Comparison of ENCODE assay signal across 9 cellular contexts in the genomic region with DNA sequence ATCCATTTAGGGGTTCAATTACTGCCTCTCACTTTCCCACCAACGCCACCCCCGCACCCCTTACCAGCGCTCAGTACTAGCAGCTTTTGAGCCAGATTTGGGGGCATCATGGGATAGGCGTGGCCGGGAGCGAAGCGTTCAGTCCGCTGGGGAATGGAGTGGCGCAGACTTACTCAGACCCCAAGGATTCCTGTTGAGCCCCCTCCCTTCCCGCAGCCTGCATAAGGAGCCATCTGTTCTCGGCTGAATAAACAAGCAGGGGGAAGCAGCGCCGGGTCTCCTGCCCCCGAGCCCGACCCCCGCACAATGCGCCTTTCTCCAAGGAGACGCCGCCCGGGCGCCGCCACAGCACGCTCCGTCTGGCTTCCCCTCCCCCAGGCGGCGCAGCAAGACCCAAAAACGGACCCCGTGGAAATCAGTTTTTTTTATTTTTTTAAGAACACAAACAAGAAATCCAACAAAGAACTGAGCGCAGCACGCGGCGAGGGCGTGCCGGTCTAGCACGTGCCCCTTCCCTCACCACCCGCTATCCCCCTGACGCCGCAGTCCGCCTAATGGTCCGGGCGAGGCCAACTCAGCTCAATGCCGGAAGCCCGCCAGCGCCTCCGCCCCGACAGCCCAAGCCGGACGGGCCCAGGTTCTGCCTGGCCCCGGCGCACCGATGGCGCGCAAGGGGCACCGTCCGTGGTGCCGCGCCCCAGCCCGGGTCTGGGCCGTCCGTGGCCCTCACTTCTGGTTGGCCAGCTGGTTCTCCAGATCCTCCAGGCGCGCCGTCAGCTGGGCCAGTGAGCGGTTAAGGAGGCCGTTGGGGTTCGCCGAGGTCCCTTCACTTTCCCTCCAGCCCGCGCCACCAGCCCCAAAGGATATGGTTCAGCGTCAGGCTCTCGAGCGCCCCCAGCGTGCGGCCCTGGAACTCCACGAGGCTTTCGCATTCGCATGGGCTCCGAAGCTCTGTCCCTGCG. TPM values are rescaled to one million over a fixed set of nuclear protein-coding genes. Genes with fewer than 3 reads are reported as not detected.
DNase-seq lines count a peak whose midpoint lies in the region; ATAC-seq and TF ChIP-seq lines count a peak whose summit lies in the region.
"Had no signal": no experiment of that assay in that cellular context is flagged by ENCODE, and none has a peak within 500 bp of the region (broad histone marks: within the 10 kb centered on the region; RNA-seq: fewer than 3 reads in every experiment).

No MANE protein-coding gene starts in this region.

- no peaks in the 10 kb centered on the region for H3K36me3 ChIP-seq in fibroblast of lung (ENCODE audit: control insufficient read depth, insufficient read depth, low read length)
- no peaks in the 10 kb centered on the region for H3K36me3 ChIP-seq in naive thymus-derived CD4-positive, alpha-beta T cell (ENCODE audit: control insufficient read depth in 2 of 3, insufficient read depth in 3 of 3, low read length in 3 of 3)

- no peak overlapping the region for H3K27ac ChIP-seq in fibroblast of lung (ENCODE audit: insufficient read depth, low read length)
- H3K27ac ChIP-seq in naive thymus-derived CD4-positive, alpha-beta T cell (ENCODE audit: low read depth, low read length) = no peak overlapping the region

- no peaks in the 10 kb centered on the region for H4K20me1 ChIP-seq in fibroblast of lung (ENCODE audit: control insufficient read depth, extremely low read depth, insufficient read depth, low read length)

- H3K27me3 ChIP-seq in fibroblast of lung (ENCODE audit: control insufficient read depth, insufficient read depth, low read length) = peaks cover 13% of the 10 kb centered on the region
- H3K27me3 ChIP-seq in naive thymus-derived CD4-positive, alpha-beta T cell (ENCODE audit: control insufficient read depth in 2 of 2, insufficient read depth in 2 of 2, low read length in 2 of 2) = peaks cover 0 to 10% of the 10 kb centered on the region in 2 donors

- DNase-seq in ELR (ENCODE audit: low read depth) (peak; percentile 89), HPDE6-E6E7 (ENCODE audit: extremely low spot score) (peak; percentile 96), OCI-M1 (lab: John Stamatoyannopoulos, UW) (peak; percentile 89), activated T-helper 1 cell treated with Interleukin-2 at 50 U/mL for 16 hours (ENCODE audit: low read depth) (peak; percentile 64), fibroblast of lung (ENCODE audit: low read depth in 2 of 2) (peak; percentile 52 to 67)
- peak; percentile 33 to 89 (median 68) for DNase-seq in naive thymus-derived CD4-positive, alpha-beta T cell
- DNase-seq in stimulated activated effector memory CD8-positive, alpha-beta T cell treated with anti-CD3 and anti-CD28 coated beads, Interleukin-12 subunit alpha, Interleukin-12 subunit beta, amount 100 ng/mL, for 72 hours (ENCODE audit: low spot score in 2 of 2) = peak; percentile 90 to 96

- H3K4me2 ChIP-seq in fibroblast of lung (ENCODE audit: extremely low read depth, insufficient read depth, low read length) = peak overlapping the region; percentile 70

- H3K27ac Mint-ChIP-seq in naive thymus-derived CD4-positive, alpha-beta T cell = no peak overlapping the region
- H3K27ac Mint-ChIP-seq in stimulated activated effector memory CD8-positive, alpha-beta T cell treated with anti-CD3 and anti-CD28 coated beads, Interleukin-12 subunit alpha, Interleukin-12 subunit beta, amount 100 ng/mL, for 72 hours = peak overlapping the region; percentile 43

- intact Hi-C loops in naive thymus-derived CD4-positive, alpha-beta T cell (cut with micrococcal nuclease) = loop anchor here in 1 of 2 donors (1.0 to 5.0 kb wide), 3 partner anchors 249 to 546 kb away; partner anchors contain the start of genes KCNK15 and YWHAB

- H3K27me3 Mint-ChIP-seq in naive thymus-derived CD4-positive, alpha-beta T cell = peaks cover 31 to 48% (median 38%) of the 10 kb centered on the region in 5 donors

- TF ChIP-seq CTCF in fibroblast of lung (conservative IDR thresholded peaks at IDR 0.05 in 1 of 2, IDR thresholded peaks at IDR 0.05 in 1 of 2; ENCODE audit: low read depth in 1 of 2, low read length in 2 of 2) = peak; percentile 83 to 93

- H3K9me3 Mint-ChIP-seq in naive thymus-derived CD4-positive, alpha-beta T cell = no peaks in the 10 kb centered on the region
- no peaks in the 10 kb centered on the region for H3K9me3 Mint-ChIP-seq in stimulated activated effector memory CD8-positive, alpha-beta T cell treated with anti-CD3 and anti-CD28 coated beads, Interleukin-12 subunit alpha, Interleukin-12 subunit beta, amount 100 ng/mL, for 72 hours

- peak overlapping the region; percentile 17 for H3K9ac ChIP-seq in fibroblast of lung (ENCODE audit: insufficient read depth, low read length)

- peaks cover 2% of the 10 kb centered on the region for H3K4me1 ChIP-seq in fibroblast of lung (ENCODE audit: control insufficient read depth, extremely low read depth, insufficient read depth, low read length)
- H3K4me1 ChIP-seq in naive thymus-derived CD4-positive, alpha-beta T cell (ENCODE audit: control insufficient read depth in 2 of 2, insufficient read depth in 2 of 2, low read length in 2 of 2) = peaks cover 4 to 14% of the 10 kb centered on the region in 2 donors

- peaks cover 0 to 2% (median 0%) of the 10 kb centered on the region in 5 donors for H3K36me3 Mint-ChIP-seq in naive thymus-derived CD4-positive, alpha-beta T cell
- no peaks in the 10 kb centered on the region for H3K36me3 Mint-ChIP-seq in stimulated activated effector memory CD8-positive, alpha-beta T cell treated with anti-CD3 and anti-CD28 coated beads, Interleukin-12 subunit alpha, Interleukin-12 subunit beta, amount 100 ng/mL, for 72 hours

- no peaks in the 10 kb centered on the region for H3K9me3 ChIP-seq in fibroblast of lung (ENCODE audit: control insufficient read depth, insufficient read depth, low read depth, low read length)
- no peaks in the 10 kb centered on the region for H3K9me3 ChIP-seq in naive thymus-derived CD4-positive, alpha-beta T cell (ENCODE audit: control insufficient read depth in 2 of 3, low read length in 3 of 3)

- H2AFZ ChIP-seq in fibroblast of lung (ENCODE audit: low read length) = peak overlapping the region; percentile 67

- peak overlapping the region; percentile 57 to 83 (median 78) for H3K4me3 Mint-ChIP-seq in naive thymus-derived CD4-positive, alpha-beta T cell
- H3K4me3 Mint-ChIP-seq in stimulated activated effector memory CD8-positive, alpha-beta T cell treated with anti-CD3 and anti-CD28 coated beads, Interleukin-12 subunit alpha, Interleukin-12 subunit beta, amount 100 ng/mL, for 72 hours = peak overlapping the region; percentile 72

- peak overlapping the region; percentile 9 to 63 (median 36) for H3K4me3 ChIP-seq in fibroblast of lung (replicated peaks in 1 of 4; ENCODE audit: control extremely low read depth in 1 of 4, insufficient read depth in 1 of 4, low read depth in 3 of 4, low read length in 4 of 4)
- H3K4me3 ChIP-seq in naive thymus-derived CD4-positive, alpha-beta T cell (ENCODE audit: low read length) = peak overlapping the region; percentile 54

- peak; percentile 93 for ATAC-seq in naive thymus-derived CD4-positive, alpha-beta T cell
- peak; percentile 89 for ATAC-seq in stimulated activated effector memory CD8-positive, alpha-beta T cell treated with anti-CD3 and anti-CD28 coated beads, Interleukin-12 subunit alpha, Interleukin-12 subunit beta, amount 100 ng/mL, for 72 hours
- ATAC-seq in HG02852 (IDR thresholded peaks at IDR 0.05; ENCODE audit: unreplicated experiment) = no peak

- H3K79me2 ChIP-seq in fibroblast of lung (ENCODE audit: control insufficient read depth, insufficient read depth, low read length) = no peaks in the 10 kb centered on the region

- CTCF ChIA-PET in naive thymus-derived CD4-positive, alpha-beta T cell (lab: Charles Lee) = interaction anchor here (0.6 to 2.3 kb wide), 12 partner anchors 10 to 479 kb away, joined by 3 to 10 read pairs (median 4); partner anchors contain the start of genes MATN4, SLPI and TOMM34

- H3K4me1 Mint-ChIP-seq in naive thymus-derived CD4-positive, alpha-beta T cell = peaks cover 4 to 21% (median 11%) of the 10 kb centered on the region in 7 donors
- H3K4me1 Mint-ChIP-seq in stimulated activated effector memory CD8-positive, alpha-beta T cell treated with anti-CD3 and anti-CD28 coated beads, Interleukin-12 subunit alpha, Interleukin-12 subunit beta, amount 100 ng/mL, for 72 hours = peaks cover 18% of the 10 kb centered on the region

- POLR2A ChIA-PET in naive thymus-derived CD4-positive, alpha-beta T cell (lab: Charles Lee) = no interaction called here

RNA-seq across cellular contexts. Expression of gene RBPJL, which starts 13.3 kb away (rescaled TPM):
- total RNA-seq in fibroblast of lung = not detected in 2 replicates
- not detected in 2 replicates for polyA plus RNA-seq in fibroblast of lung
- polyA plus RNA-seq in fibroblast of lung (2012) = not detected in 2 replicates
- polyA minus RNA-seq in fibroblast of lung (ENCODE audit: low replicate concordance) = not detected in 2 replicates
- total RNA-seq in naive thymus-derived CD4-positive, alpha-beta T cell = not detected
- not detected for polyA plus RNA-seq in naive thymus-derived CD4-positive, alpha-beta T cell
- total RNA-seq: subcutaneous adipose tissue had no signal

RNA-seq across cellular contexts. Expression of gene MATN4, which starts 14.8 kb away (rescaled TPM):
- total RNA-seq in fibroblast of lung = under 0.01 TPM in 2 replicates
- 0.02 and 0.06 TPM in 2 replicates for polyA plus RNA-seq in fibroblast of lung
- not detected in 2 replicates for polyA plus RNA-seq in fibroblast of lung (2012)
- polyA minus RNA-seq in fibroblast of lung (ENCODE audit: low replicate concordance) = not detected in 2 replicates
- 1 to 10 TPM in 1 of 5 experiments, not detected in 4; 2.3 TPM for total RNA-seq in naive thymus-derived CD4-positive, alpha-beta T cell
- polyA plus RNA-seq in naive thymus-derived CD4-positive, alpha-beta T cell = not detected

RNA-seq across cellular contexts. Expression of gene SLPI, which starts 39.0 kb away (rescaled TPM):
- 0.17 and 0.77 TPM in 2 replicates for total RNA-seq in fibroblast of lung
- 3.7 TPM in 1 of 2 replicates, not detected in the other for polyA plus RNA-seq in fibroblast of lung
- polyA plus RNA-seq in fibroblast of lung (2012) = 1.8 TPM in 1 of 2 replicates, not detected in the other
- not detected in 2 replicates for polyA minus RNA-seq in fibroblast of lung (ENCODE audit: low replicate concordance)
- total RNA-seq in naive thymus-derived CD4-positive, alpha-beta T cell = under 1 TPM in 1 of 5 experiments, not detected in 4; 0.96 TPM
- polyA plus RNA-seq in naive thymus-derived CD4-positive, alpha-beta T cell = not detected

RNA-seq across cellular contexts. Expression of gene SDC4, which starts 54.9 kb away (rescaled TPM):
- 142 and 175 TPM in 2 replicates for total RNA-seq in fibroblast of lung
- polyA plus RNA-seq in fibroblast of lung = 226 and 312 TPM in 2 replicates
- 220 and 326 TPM in 2 replicates for polyA plus RNA-seq in fibroblast of lung (2012)
- polyA minus RNA-seq in fibroblast of lung (ENCODE audit: low replicate concordance) = 291 and 339 TPM in 2 replicates
- total RNA-seq in naive thymus-derived CD4-positive, alpha-beta T cell = 10 to 100 TPM in 1 of 5 experiments, 1 to 10 TPM in 1, under 1 TPM in 3; 0.38 to 46.7 (median 0.56) TPM
- under 1 TPM in 1 of 2 donors, not detected in 1; 0.21 TPM for polyA plus RNA-seq in naive thymus-derived CD4-positive, alpha-beta T cell
